In the genomic region with DNA sequence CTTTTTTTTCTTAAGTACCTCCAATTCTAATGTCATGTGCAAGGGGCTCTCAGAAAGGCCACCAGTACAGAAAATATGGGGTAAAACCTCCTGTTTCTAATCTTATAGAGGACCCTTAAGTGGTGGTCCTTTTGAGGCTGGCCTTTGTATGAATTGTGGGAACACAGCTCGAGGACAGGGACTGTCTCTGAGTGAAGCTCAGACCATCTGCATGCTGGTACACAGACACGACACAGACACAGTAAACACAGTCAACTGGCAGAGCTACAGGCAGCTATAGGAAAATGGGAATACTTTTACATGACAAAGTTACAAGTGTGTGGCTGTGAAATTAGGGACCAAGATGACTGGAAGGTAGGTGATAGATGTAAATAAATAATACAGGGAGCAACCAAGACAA, we compare ENCODE assay signal across 1 cellular context.
TF ChIP-seq lines count a peak whose summit lies in the region.

No MANE protein-coding gene starts in this region.

TF ChIP-seq in SK-N-SH treated with all-trans-retinoic acid at 6 μM for 48 hours, 23 proteins besides CTCF, POLR2A, EP300 and RAD21 (continued from another document):
- TF ChIP-seq, protein P1, sequence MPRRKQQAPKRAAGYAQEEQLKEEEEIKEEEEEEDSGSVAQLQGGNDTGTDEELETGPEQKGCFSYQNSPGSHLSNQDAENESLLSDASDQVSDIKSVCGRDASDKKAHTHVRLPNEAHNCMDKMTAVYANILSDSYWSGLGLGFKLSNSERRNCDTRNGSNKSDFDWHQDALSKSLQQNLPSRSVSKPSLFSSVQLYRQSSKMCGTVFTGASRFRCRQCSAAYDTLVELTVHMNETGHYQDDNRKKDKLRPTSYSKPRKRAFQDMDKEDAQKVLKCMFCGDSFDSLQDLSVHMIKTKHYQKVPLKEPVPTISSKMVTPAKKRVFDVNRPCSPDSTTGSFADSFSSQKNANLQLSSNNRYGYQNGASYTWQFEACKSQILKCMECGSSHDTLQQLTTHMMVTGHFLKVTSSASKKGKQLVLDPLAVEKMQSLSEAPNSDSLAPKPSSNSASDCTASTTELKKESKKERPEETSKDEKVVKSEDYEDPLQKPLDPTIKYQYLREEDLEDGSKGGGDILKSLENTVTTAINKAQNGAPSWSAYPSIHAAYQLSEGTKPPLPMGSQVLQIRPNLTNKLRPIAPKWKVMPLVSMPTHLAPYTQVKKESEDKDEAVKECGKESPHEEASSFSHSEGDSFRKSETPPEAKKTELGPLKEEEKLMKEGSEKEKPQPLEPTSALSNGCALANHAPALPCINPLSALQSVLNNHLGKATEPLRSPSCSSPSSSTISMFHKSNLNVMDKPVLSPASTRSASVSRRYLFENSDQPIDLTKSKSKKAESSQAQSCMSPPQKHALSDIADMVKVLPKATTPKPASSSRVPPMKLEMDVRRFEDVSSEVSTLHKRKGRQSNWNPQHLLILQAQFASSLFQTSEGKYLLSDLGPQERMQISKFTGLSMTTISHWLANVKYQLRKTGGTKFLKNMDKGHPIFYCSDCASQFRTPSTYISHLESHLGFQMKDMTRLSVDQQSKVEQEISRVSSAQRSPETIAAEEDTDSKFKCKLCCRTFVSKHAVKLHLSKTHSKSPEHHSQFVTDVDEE (CRISPR knock-in tag; IDR thresholded peaks at IDR 0.05) = no peak
- no peak for TF ChIP-seq ESRRG (CRISPR knock-in tag; IDR thresholded peaks at IDR 0.05)
- TF ChIP-seq SNAI2 (CRISPR knock-in tag; IDR thresholded peaks at IDR 0.05) = no peak
- TF ChIP-seq ZC3H10 (CRISPR knock-in tag; IDR thresholded peaks at IDR 0.05) = no peak
- TF ChIP-seq ARNTL (CRISPR knock-in tag; IDR thresholded peaks at IDR 0.05; ENCODE audit: borderline replicate concordance, low read depth) = no peak
- TF ChIP-seq ZFP30 (CRISPR knock-in tag; IDR thresholded peaks at IDR 0.05) = no peak
- TF ChIP-seq BACH2 (CRISPR knock-in tag; IDR thresholded peaks at IDR 0.05; ENCODE audit: borderline replicate concordance) = no peak
- TF ChIP-seq TCF4 (CRISPR knock-in tag; IDR thresholded peaks at IDR 0.05; ENCODE audit: borderline replicate concordance) = no peak
- TF ChIP-seq, protein P2, sequence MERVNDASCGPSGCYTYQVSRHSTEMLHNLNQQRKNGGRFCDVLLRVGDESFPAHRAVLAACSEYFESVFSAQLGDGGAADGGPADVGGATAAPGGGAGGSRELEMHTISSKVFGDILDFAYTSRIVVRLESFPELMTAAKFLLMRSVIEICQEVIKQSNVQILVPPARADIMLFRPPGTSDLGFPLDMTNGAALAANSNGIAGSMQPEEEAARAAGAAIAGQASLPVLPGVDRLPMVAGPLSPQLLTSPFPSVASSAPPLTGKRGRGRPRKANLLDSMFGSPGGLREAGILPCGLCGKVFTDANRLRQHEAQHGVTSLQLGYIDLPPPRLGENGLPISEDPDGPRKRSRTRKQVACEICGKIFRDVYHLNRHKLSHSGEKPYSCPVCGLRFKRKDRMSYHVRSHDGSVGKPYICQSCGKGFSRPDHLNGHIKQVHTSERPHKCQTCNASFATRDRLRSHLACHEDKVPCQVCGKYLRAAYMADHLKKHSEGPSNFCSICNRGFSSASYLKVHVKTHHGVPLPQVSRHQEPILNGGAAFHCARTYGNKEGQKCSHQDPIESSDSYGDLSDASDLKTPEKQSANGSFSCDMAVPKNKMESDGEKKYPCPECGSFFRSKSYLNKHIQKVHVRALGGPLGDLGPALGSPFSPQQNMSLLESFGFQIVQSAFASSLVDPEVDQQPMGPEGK (CRISPR knock-in tag; IDR thresholded peaks at IDR 0.05; ENCODE audit: borderline replicate concordance) = no peak
- no peak for TF ChIP-seq ZNF8 (CRISPR knock-in tag; IDR thresholded peaks at IDR 0.05)
- no peak for TF ChIP-seq TOX (CRISPR knock-in tag; IDR thresholded peaks at IDR 0.05; ENCODE audit: borderline replicate concordance)
- TF ChIP-seq ZFP3 (CRISPR knock-in tag; IDR thresholded peaks at IDR 0.05) = no peak
TF ChIP-seq in SK-N-SH treated with all-trans-retinoic acid at 6 μM for 48 hours: peak in this region for 0.
